In the genomic region with DNA sequence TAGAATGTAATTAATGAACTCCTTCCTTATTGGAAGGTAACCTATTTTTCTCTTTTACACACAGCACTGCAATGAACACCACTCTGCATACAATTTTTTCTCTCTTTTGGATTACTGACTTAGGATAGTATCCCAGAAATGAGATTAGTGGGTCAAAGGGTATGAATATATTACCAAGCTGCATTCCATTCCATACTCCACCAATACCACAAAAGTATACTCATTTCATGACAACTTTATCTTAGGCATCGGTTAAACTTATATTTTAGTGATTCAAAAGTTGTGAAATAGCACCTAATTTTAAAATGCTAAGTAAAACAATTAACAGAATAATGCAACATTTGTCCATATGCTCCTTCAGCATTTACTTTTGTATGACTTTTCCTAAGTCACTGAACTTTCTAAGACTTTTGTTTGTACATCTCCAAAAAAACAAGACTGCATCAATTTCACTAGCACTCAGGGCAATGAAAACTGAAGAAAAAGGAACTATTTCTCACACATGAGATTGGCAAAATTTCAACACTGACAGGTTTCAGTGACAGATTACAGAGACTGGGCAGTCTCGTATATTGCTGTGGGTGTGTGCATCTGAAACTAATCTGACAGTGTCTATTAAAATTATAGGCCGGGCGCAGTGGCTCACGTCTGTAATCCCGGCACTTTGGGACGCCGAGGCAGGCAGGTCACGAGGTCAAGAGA, we compare ENCODE assay signal across 1 cellular context.
TF ChIP-seq lines count a peak whose summit lies in the region.

No MANE protein-coding gene starts in this region.

TF ChIP-seq in HepG2, 621 proteins besides CTCF, POLR2A, EP300 and RAD21 (continued from another document):
- TF ChIP-seq, protein P1, sequence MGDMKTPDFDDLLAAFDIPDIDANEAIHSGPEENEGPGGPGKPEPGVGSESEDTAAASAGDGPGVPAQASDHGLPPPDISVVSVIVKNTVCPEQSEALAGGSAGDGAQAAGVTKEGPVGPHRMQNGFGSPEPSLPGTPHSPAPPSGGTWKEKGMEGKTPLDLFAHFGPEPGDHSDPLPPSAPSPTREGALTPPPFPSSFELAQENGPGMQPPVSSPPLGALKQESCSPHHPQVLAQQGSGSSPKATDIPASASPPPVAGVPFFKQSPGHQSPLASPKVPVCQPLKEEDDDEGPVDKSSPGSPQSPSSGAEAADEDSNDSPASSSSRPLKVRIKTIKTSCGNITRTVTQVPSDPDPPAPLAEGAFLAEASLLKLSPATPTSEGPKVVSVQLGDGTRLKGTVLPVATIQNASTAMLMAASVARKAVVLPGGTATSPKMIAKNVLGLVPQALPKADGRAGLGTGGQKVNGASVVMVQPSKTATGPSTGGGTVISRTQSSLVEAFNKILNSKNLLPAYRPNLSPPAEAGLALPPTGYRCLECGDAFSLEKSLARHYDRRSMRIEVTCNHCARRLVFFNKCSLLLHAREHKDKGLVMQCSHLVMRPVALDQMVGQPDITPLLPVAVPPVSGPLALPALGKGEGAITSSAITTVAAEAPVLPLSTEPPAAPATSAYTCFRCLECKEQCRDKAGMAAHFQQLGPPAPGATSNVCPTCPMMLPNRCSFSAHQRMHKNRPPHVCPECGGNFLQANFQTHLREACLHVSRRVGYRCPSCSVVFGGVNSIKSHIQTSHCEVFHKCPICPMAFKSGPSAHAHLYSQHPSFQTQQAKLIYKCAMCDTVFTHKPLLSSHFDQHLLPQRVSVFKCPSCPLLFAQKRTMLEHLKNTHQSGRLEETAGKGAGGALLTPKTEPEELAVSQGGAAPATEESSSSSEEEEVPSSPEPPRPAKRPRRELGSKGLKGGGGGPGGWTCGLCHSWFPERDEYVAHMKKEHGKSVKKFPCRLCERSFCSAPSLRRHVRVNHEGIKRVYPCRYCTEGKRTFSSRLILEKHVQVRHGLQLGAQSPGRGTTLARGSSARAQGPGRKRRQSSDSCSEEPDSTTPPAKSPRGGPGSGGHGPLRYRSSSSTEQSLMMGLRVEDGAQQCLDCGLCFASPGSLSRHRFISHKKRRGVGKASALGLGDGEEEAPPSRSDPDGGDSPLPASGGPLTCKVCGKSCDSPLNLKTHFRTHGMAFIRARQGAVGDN (CRISPR knock-in tag; IDR thresholded peaks at IDR 0.05) = 0 out of 2 replicates have a peak, but pooled peaks have one; percentile 17
- peak; percentile 41; the same call in 1 of the 2 replicates for TF ChIP-seq PPARG (CRISPR knock-in tag; conservative IDR thresholded peaks at IDR 0.05)
TF ChIP-seq in HepG2: peak in this region for 2.
